ENCODE assay signal across 23 cellular contexts in the genomic region with DNA sequence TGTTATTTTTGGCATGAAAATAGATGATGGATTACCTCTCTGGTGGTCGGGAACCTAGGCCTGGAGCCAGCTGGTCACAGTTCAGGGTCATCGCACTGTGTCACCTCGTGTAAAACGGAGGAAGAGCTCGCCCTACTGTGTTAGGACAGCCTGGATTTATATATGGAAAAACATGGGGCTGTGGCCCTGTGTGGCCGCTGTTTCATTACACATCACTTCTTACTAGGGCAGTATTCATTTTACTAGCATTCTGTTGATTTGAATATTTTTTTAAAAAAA.
DNase-seq lines count a peak whose midpoint lies in the region; ATAC-seq and TF ChIP-seq lines count a peak whose summit lies in the region.
"Had no signal": no experiment of that assay in that cellular context is flagged by ENCODE, and none has a peak within 500 bp of the region (broad histone marks: within the 10 kb centered on the region; RNA-seq: fewer than 3 reads in every experiment).

No MANE protein-coding gene starts in this region.

- intact Hi-C loops in heart right ventricle (cut with DNase I) = loop anchor here in 1 of 10 donors (10.0 kb wide), 1 partner anchor 58 kb away; no protein-coding TSS in a partner anchor

- H3K36me3 Mint-ChIP-seq in glutamatergic neuron (ENCODE audit: unreplicated experiment) (no peaks in the 10 kb centered on the region), nephron progenitor cell (ENCODE audit: low read depth) (no peaks in the 10 kb centered on the region)
- H3K36me3 Mint-ChIP-seq: CD8-positive, alpha-beta T cell; IgD-negative memory B cell had no signal

- H3K9me3 ChIP-seq in cardiac muscle cell (ENCODE audit: low read depth) (no peaks in the 10 kb centered on the region), heart right ventricle (no peaks in the 10 kb centered on the region)

- H3K4me1 Mint-ChIP-seq in glutamatergic neuron (ENCODE audit: low read depth, unreplicated experiment) = peaks cover 41% of the 10 kb centered on the region
- H3K4me1 Mint-ChIP-seq in nephron progenitor cell = peaks cover 83% of the 10 kb centered on the region

- H3K27ac ChIP-seq in cardiac muscle cell (peak overlapping the region; percentile 61), heart right ventricle (no peak overlapping the region)
- H3K27ac ChIP-seq: GM23248 had no signal

- ATAC-seq in heart right ventricle = no peak
- no peak for ATAC-seq in GM18505 (IDR thresholded peaks at IDR 0.05; ENCODE audit: unreplicated experiment)
- ATAC-seq: CD8-positive, alpha-beta T cell; GM12878 had no signal

- no peak overlapping the region for H3K4me3 ChIP-seq in cardiac muscle cell
- no peak overlapping the region for H3K4me3 ChIP-seq in heart right ventricle
- H3K4me3 ChIP-seq: GM12878, GM23248 had no signal

- H3K27me3 ChIP-seq in cardiac muscle cell = no peaks in the 10 kb centered on the region
- peaks cover 0 to 64% (median 5%) of the 10 kb centered on the region in 7 donors for H3K27me3 ChIP-seq in heart right ventricle

- DNase-seq in cardiac muscle cell (ENCODE audit: low read depth in 1 of 2, low spot score in 1 of 2) = no peak
- no peak for DNase-seq in heart right ventricle
- no peak for DNase-seq in glutamatergic neuron
- DNase-seq in nephron progenitor cell = peak; percentile 51
- no peak for DNase-seq in glomerular visceral epithelial cell (ENCODE audit: extremely low spot score)
- no peak for DNase-seq in stimulated activated CD4-positive, alpha-beta T cell treated with anti-CD3 and anti-CD28 coated beads, Interleukin-4, amount 100 ng/mL, for 24 hours
- no peak for DNase-seq in stimulated activated CD8-positive, alpha-beta memory T cell treated with anti-CD3 and anti-CD28 coated beads, Interleukin-4, amount 100 ng/mL, for 48 hours
- DNase-seq: 8988T; C1 segment of cervical spinal cord; CD8-positive, alpha-beta T cell; DND-41; H9; Karpas-422; MV-4-11; NCI-H1105 treated with DMSO at 0.1 percent for 48 hours; NCI-H2081; NCI-H526 treated with DMSO at 0.1 percent for 48 hours; OCI-M1; Right ventricle myocardium superior had no signal

- H3K27ac Mint-ChIP-seq in glutamatergic neuron (ENCODE audit: unreplicated experiment) (peak overlapping the region; percentile 60), nephron progenitor cell (peak overlapping the region; percentile 94)
- H3K27ac Mint-ChIP-seq: CD8-positive, alpha-beta T cell; IgD-negative memory B cell had no signal

- peaks cover 11% of the 10 kb centered on the region for H3K9me3 Mint-ChIP-seq in glutamatergic neuron (ENCODE audit: unreplicated experiment)
- H3K9me3 Mint-ChIP-seq in nephron progenitor cell = no peaks in the 10 kb centered on the region
- H3K9me3 Mint-ChIP-seq: CD8-positive, alpha-beta T cell; H9; IgD-negative memory B cell had no signal

- TF ChIP-seq POLR2A in GM18505 (IDR thresholded peaks at IDR 0.05; ENCODE audit: borderline replicate concordance, extremely low read depth, insufficient read depth, insufficient read length) = no peak

- H3K4me1 ChIP-seq in cardiac muscle cell (ENCODE audit: low read depth) (no peaks in the 10 kb centered on the region), heart right ventricle (peaks cover 0 to 16% (median 2%) of the 10 kb centered on the region in 9 donors)

- peak overlapping the region; percentile 13 for H3K4me3 Mint-ChIP-seq in glutamatergic neuron (ENCODE audit: unreplicated experiment)
- H3K4me3 Mint-ChIP-seq in nephron progenitor cell = peak overlapping the region; percentile 33
- H3K4me3 Mint-ChIP-seq: CD8-positive, alpha-beta T cell had no signal

- TF ChIP-seq CTCF in cardiac muscle cell (IDR thresholded peaks at IDR 0.05; ENCODE audit: low read depth, low read length) (no peak), heart right ventricle (IDR thresholded peaks at IDR 0.05) (no peak), glutamatergic neuron (IDR thresholded peaks at IDR 0.05; ENCODE audit: partially characterized antibody, unreplicated experiment) (no peak), nephron progenitor cell (IDR thresholded peaks at IDR 0.05) (no peak)

- peaks cover 11% of the 10 kb centered on the region for H3K27me3 Mint-ChIP-seq in glutamatergic neuron (ENCODE audit: unreplicated experiment)
- peaks cover 33% of the 10 kb centered on the region for H3K27me3 Mint-ChIP-seq in nephron progenitor cell (ENCODE audit: low read depth, poor library complexity)

- 60 to 61% methylated on average over 6 of the region's 6 CpGs for WGBS in heart right ventricle, 2 donors

- H3K36me3 ChIP-seq in cardiac muscle cell (no peaks in the 10 kb centered on the region), heart right ventricle (no peaks in the 10 kb centered on the region)
